In genomic region chr21:36126166-36126565, GRCh38 we compare ENCODE assay signal across 1 cellular context.
TF ChIP-seq lines count a peak whose summit lies in the region.

No MANE protein-coding gene starts in this region.

TF ChIP-seq in HCT116, 20 proteins besides CTCF, POLR2A, EP300 and RAD21 (continued from another document):
- TF ChIP-seq, protein P1, sequence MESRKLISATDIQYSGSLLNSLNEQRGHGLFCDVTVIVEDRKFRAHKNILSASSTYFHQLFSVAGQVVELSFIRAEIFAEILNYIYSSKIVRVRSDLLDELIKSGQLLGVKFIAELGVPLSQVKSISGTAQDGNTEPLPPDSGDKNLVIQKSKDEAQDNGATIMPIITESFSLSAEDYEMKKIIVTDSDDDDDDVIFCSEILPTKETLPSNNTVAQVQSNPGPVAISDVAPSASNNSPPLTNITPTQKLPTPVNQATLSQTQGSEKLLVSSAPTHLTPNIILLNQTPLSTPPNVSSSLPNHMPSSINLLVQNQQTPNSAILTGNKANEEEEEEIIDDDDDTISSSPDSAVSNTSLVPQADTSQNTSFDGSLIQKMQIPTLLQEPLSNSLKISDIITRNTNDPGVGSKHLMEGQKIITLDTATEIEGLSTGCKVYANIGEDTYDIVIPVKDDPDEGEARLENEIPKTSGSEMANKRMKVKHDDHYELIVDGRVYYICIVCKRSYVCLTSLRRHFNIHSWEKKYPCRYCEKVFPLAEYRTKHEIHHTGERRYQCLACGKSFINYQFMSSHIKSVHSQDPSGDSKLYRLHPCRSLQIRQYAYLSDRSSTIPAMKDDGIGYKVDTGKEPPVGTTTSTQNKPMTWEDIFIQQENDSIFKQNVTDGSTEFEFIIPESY (IDR thresholded peaks at IDR 0.05; ENCODE audit: extremely low read depth, insufficient replicate concordance, low read length): no peak
- TF ChIP-seq, protein P2, sequence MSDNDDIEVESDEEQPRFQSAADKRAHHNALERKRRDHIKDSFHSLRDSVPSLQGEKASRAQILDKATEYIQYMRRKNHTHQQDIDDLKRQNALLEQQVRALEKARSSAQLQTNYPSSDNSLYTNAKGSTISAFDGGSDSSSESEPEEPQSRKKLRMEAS (IDR thresholded peaks at IDR 0.05): no peak
